Comparison of ENCODE assay signal across 17 cellular contexts in the genomic region with DNA sequence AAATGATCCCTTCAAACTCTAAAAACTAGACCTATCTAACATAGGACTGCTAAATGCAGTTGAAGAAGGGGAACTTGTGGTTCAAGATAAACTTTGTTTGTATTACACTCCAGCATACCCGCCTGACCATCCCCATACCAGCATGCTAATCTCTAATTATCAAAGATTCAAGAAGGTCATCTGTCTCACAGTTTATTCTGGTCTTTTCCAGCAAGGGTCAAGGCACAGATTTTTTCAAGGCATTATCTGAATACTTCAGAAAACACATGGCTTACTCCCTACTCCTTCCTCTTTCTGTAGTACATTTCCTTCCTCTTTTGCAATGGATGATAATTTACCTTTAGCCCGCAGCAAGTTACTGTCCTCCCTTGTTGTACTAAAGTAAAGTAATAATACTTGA.
A peak's percentile ranks its signal among the peaks of the same experiment; 100 is the strongest.
DNase-seq lines count a peak whose midpoint lies in the region; ATAC-seq, FAIRE-seq and TF ChIP-seq lines count a peak whose summit lies in the region.
"Had no signal": no experiment of that assay in that cellular context is flagged by ENCODE, and none has a peak within 500 bp of the region (broad histone marks: within the 10 kb centered on the region; RNA-seq: fewer than 3 reads in every experiment).

No MANE protein-coding gene starts in this region.

- FAIRE-seq in H1 (lab: Jason Lieb, UNC): no peak
- FAIRE-seq: A549 had no signal

- no peak for TF ChIP-seq RAD21 in H1 (IDR thresholded peaks at IDR 0.05 in 1 of 2, conservative IDR thresholded peaks at IDR 0.05 in 1 of 2; ENCODE audit: low read depth in 2 of 2, low read length in 2 of 2)

- H3K4me3 Mint-ChIP-seq in naive thymus-derived CD8-positive, alpha-beta T cell: no peak overlapping the region
- H3K4me3 Mint-ChIP-seq: CD14-positive monocyte, H9 had no signal

- H3K9me3 Mint-ChIP-seq in naive thymus-derived CD8-positive, alpha-beta T cell: peaks cover 0 to 7% (median under 1%) of the 10 kb centered on the region in 9 donors

- peaks cover 3 to 21% (median 9%) of the 10 kb centered on the region in 5 donors for H3K27me3 Mint-ChIP-seq in naive thymus-derived CD8-positive, alpha-beta T cell

- TF ChIP-seq POLR2A in NB4 (IDR thresholded peaks at IDR 0.05; ENCODE audit: extremely low read depth, insufficient read length) (no peak), H1 (IDR thresholded peaks at IDR 0.05; ENCODE audit: control extremely low read depth in 1 of 2, low read depth in 2 of 2, low read length in 2 of 2) (no peak)

- no peaks in the 10 kb centered on the region for H3K4me1 Mint-ChIP-seq in naive thymus-derived CD8-positive, alpha-beta T cell

- 96% methylated on average over 2 of the region's 2 CpGs; no CpG with 5 or more reads in 1 of the 2 experiments for WGBS in H1 (ENCODE audit: extremely low coverage in 1 of 2, insufficient coverage in 1 of 2, insufficient read length in 1 of 2, insufficient replicate concordance in 2 of 2, low coverage in 1 of 2, low lambda C conversion rate in 2 of 2, missing lambda C conversion rate in 1 of 2), 2 experiments

- CTCF ChIA-PET in H1 (lab: Charles Lee; ENCODE audit: partially characterized antibody): no interaction called here

- H2AK5ac ChIP-seq in H1 (ENCODE audit: low read depth, low read length): no peak overlapping the region

- no peak overlapping the region for H4K5ac ChIP-seq in H1 (ENCODE audit: insufficient read length, low read depth, low read length)

- peaks cover 0 to 4% (median under 1%) of the 10 kb centered on the region in 4 experiments; a peak in 1 of 7 replicates for H3K4me1 ChIP-seq in H1 (replicated peaks in 1 of 4; ENCODE audit: control insufficient read depth in 3 of 4, insufficient read depth in 4 of 4, low read length in 3 of 4)
- H3K4me1 ChIP-seq: A549, Caco-2 had no signal

- no peak for TF ChIP-seq EP300 in H1 (IDR thresholded peaks at IDR 0.05; ENCODE audit: borderline replicate concordance in 1 of 2, low read depth in 2 of 2, low read length in 2 of 2)

- H3K56ac ChIP-seq in H1 (replicated peaks; ENCODE audit: insufficient read length, low read depth, low read length): no peak overlapping the region

- DNase-seq in CMK (ENCODE audit: low read depth): peak; percentile 65
- peak; percentile 58 for DNase-seq in NB4 (ENCODE audit: low read depth)
- peak; percentile 81 for DNase-seq in SKM-1 (lab: John Stamatoyannopoulos, UW; ENCODE audit: unreplicated experiment)
- DNase-seq in H1 (ENCODE audit: low read depth in 1 of 2, low spot score in 2 of 2): no peak
- DNase-seq in coronary artery (ENCODE audit: low spot score): no peak
- no peak for DNase-seq in 8988T
- no peak for DNase-seq in naive thymus-derived CD8-positive, alpha-beta T cell
- no peak for DNase-seq in left colon
- DNase-seq: Caco-2, H9, NCI-H1105 treated with DMSO at 0.1 percent for 48 hours, NCI-H2029, NCI-H2171 treated with DMSO at 0.1 percent for 48 hours, NCI-H510A had no signal

- H3K27ac Mint-ChIP-seq in naive thymus-derived CD8-positive, alpha-beta T cell: no peak overlapping the region
- H3K27ac Mint-ChIP-seq: CD14-positive monocyte, H9 had no signal

- no peak overlapping the region for H3K4ac ChIP-seq in H1 (replicated peaks; ENCODE audit: insufficient read length, low read depth, low read length)

- H3K27ac ChIP-seq in H1 (ENCODE audit: low read depth, low read length): no peak overlapping the region
- H3K27ac ChIP-seq in coronary artery: no peak overlapping the region
- H3K27ac ChIP-seq: A549 had no signal

- no peak overlapping the region for H3K9ac ChIP-seq in H1 (replicated peaks in 1 of 4; ENCODE audit: extremely low read depth in 1 of 4, low read depth in 3 of 4, low read length in 3 of 4)

- no peak overlapping the region for H2BK12ac ChIP-seq in H1 (ENCODE audit: low read depth, low read length)

- no peak overlapping the region for H2BK20ac ChIP-seq in H1 (ENCODE audit: low read length)

- H4K91ac ChIP-seq in H1 (replicated peaks; ENCODE audit: insufficient read length, low read length): no peak overlapping the region

- TF ChIP-seq CTCF in NB4 (IDR thresholded peaks at IDR 0.05; ENCODE audit: low read depth, low read length): no peak
- TF ChIP-seq CTCF in H1 (IDR thresholded peaks at IDR 0.05; ENCODE audit: control extremely low read depth in 1 of 3, insufficient read depth in 1 of 3, low read depth in 1 of 3, low read length in 3 of 3): no peak
- TF ChIP-seq CTCF in coronary artery (IDR thresholded peaks at IDR 0.05): no peak

- no peak overlapping the region for H2BK120ac ChIP-seq in H1 (replicated peaks; ENCODE audit: low read depth, low read length)

- H3K4me3 ChIP-seq in NB4 (ENCODE audit: low read depth, low read length): no peak overlapping the region
- no peak overlapping the region for H3K4me3 ChIP-seq in H1 (ENCODE audit: extremely low read depth in 1 of 4, insufficient read depth in 2 of 4, low read depth in 3 of 4, low read length in 4 of 4)
- no peak overlapping the region for H3K4me3 ChIP-seq in coronary artery
- H3K4me3 ChIP-seq: A549 had no signal

- no peak overlapping the region for H3K4me2 ChIP-seq in H1 (ENCODE audit: insufficient read depth in 1 of 2, low read depth in 2 of 2, low read length in 2 of 2)
- H3K4me2 ChIP-seq: A549 had no signal

- no peak overlapping the region for H3K18ac ChIP-seq in H1 (ENCODE audit: extremely low read depth, low read length)

- no peaks in the 10 kb centered on the region for H3K27me3 ChIP-seq in H1 (replicated peaks in 1 of 4; ENCODE audit: control insufficient read depth in 3 of 4, extremely low read depth in 1 of 4, insufficient read depth in 3 of 4, low read length in 3 of 4)

- POLR2A ChIA-PET in H1 (lab: Charles Lee; ENCODE audit: partially characterized antibody): no interaction called here
- POLR2A ChIA-PET in naive thymus-derived CD8-positive, alpha-beta T cell (lab: Charles Lee): no interaction called here

- intact Hi-C loops in left colon (cut with DNase I, micrococcal nuclease): no loop called here

- H3K79me2 ChIP-seq in H1 (ENCODE audit: control insufficient read depth in 1 of 2, insufficient read depth in 2 of 2, low read length in 2 of 2): no peaks in the 10 kb centered on the region

- no peaks in the 10 kb centered on the region for H3K36me3 ChIP-seq in H1 (ENCODE audit: control insufficient read depth in 2 of 4, insufficient read depth in 4 of 4, low read length in 3 of 4)

- H4K8ac ChIP-seq in H1 (ENCODE audit: extremely low read depth, insufficient read depth, low read length): no peak overlapping the region

- H4K20me1 ChIP-seq in H1 (replicated peaks in 1 of 2; ENCODE audit: control insufficient read depth in 1 of 2, insufficient read depth in 2 of 2, low read length in 2 of 2): no peaks in the 10 kb centered on the region

- H3K79me1 ChIP-seq in H1 (ENCODE audit: low read depth, low read length): no peaks in the 10 kb centered on the region

- H3K14ac ChIP-seq in H1 (ENCODE audit: insufficient read length): no peak overlapping the region

- H3K23me2 ChIP-seq in H1 (ENCODE audit: low read depth, low read length): no peaks in the 10 kb centered on the region

- H3K23ac ChIP-seq in H1 (ENCODE audit: insufficient read length): no peak overlapping the region

- H3K36me3 Mint-ChIP-seq in naive thymus-derived CD8-positive, alpha-beta T cell: no peaks in the 10 kb centered on the region
- H3K36me3 Mint-ChIP-seq: CD14-positive monocyte, IgD-negative memory B cell had no signal

- H2BK5ac ChIP-seq in H1 (ENCODE audit: low read depth, low read length): no peak overlapping the region

- ATAC-seq in naive thymus-derived CD8-positive, alpha-beta T cell: no peak
- ATAC-seq in left colon: no peak
- ATAC-seq: A549 had no signal

- H3K9me3 ChIP-seq in H1 (ENCODE audit: insufficient read depth in 2 of 2, low read depth in 1 of 2, low read length in 1 of 2): no peaks in the 10 kb centered on the region
- H3K9me3 ChIP-seq: A549, Caco-2 had no signal

- 0 out of 2 replicates have a peak overlapping the region, but pooled peaks have one; percentile 7 for H2AFZ ChIP-seq in H1 (ENCODE audit: low read length)

- H2BK15ac ChIP-seq in H1 (ENCODE audit: low read length): no peak overlapping the region

TF ChIP-seq in H1, 55 proteins besides CTCF, POLR2A, EP300 and RAD21 (continues in another document):
- TF ChIP-seq SIRT6 (IDR thresholded peaks at IDR 0.05; ENCODE audit: low read length): no peak
- TF ChIP-seq CREB1 (IDR thresholded peaks at IDR 0.05): no peak
- TF ChIP-seq NANOG (IDR thresholded peaks at IDR 0.05; ENCODE audit: insufficient read depth, low read depth, low read length, poor library complexity, severe bottlenecking): no peak
- no peak for TF ChIP-seq TAF1 (IDR thresholded peaks at IDR 0.05; ENCODE audit: low read depth, low read length)
- TF ChIP-seq ATF3 (IDR thresholded peaks at IDR 0.05; ENCODE audit: insufficient read depth, low read depth, low read length): no peak
- TF ChIP-seq USF2 (IDR thresholded peaks at IDR 0.05; ENCODE audit: low read length): no peak
- TF ChIP-seq KDM5A (IDR thresholded peaks at IDR 0.05; ENCODE audit: low read length): no peak
- no peak for TF ChIP-seq CHD1 (IDR thresholded peaks at IDR 0.05; ENCODE audit: low read depth, low read length)
- no peak for TF ChIP-seq JUN (IDR thresholded peaks at IDR 0.05; ENCODE audit: low read depth, low read length)
- no peak for TF ChIP-seq BACH1 (IDR thresholded peaks at IDR 0.05; ENCODE audit: low read length)
- no peak for TF ChIP-seq SIX5 (IDR thresholded peaks at IDR 0.05; ENCODE audit: low read depth, low read length)
- TF ChIP-seq, protein P1, sequence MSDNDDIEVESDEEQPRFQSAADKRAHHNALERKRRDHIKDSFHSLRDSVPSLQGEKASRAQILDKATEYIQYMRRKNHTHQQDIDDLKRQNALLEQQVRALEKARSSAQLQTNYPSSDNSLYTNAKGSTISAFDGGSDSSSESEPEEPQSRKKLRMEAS (IDR thresholded peaks at IDR 0.05): no peak
- no peak for TF ChIP-seq POU5F1 (IDR thresholded peaks at IDR 0.05; ENCODE audit: low read depth, low read length)

Comparison
In these comparisons a context has a peak if more than half of its experiments do, and no peak if none do; other contexts are left out.
1. DNase-seq: peak in CMK (single experiment), NB4 (single experiment) and SKM-1 (single experiment); none in H1 (0 of 2), coronary artery (single experiment), 8988T (single experiment), naive thymus-derived CD8-positive, alpha-beta T cell (0 of 10) and left colon (0 of 2).